11 cellular contexts compared by ENCODE assay signal in the genomic region with DNA sequence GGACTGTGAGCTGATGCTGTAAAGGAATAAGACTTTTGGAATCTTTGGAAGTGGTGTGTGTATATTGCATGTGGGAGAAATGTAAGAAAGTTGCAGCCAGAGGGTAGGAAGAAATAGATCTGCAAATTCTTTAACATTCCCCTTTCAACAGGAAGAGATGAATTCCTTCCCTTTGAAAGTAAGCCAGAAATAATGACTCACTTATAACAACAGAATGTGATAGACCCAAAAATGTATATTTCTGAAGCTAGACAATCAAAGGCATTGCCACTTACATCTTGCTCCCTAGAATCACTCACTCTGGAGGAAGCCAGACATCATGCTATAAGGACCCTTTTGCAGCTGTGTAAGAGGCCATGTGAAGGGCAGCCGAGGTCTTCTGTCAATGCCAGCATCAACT. TPM values are rescaled to one million over a fixed set of nuclear protein-coding genes. Genes with fewer than 3 reads are reported as not detected.
"Had no signal": no experiment of that assay in that cellular context is flagged by ENCODE, and none has a peak within 500 bp of the region (broad histone marks: within the 10 kb centered on the region; RNA-seq: fewer than 3 reads in every experiment).

No MANE protein-coding gene starts in this region.

- H3K27ac ChIP-seq: skin epidermis had no signal

- DNase-seq: activated CD4-positive, alpha-beta T cell treated with anti-CD3 and anti-CD28 coated beads for 4 hours; activated naive CD4-positive, alpha-beta T cell treated with Interleukin-2 at 50 U/mL for 16 hours; activated naive CD8-positive, alpha-beta T cell treated with anti-CD3 and anti-CD28 coated beads, Interleukin-2, amount 50 U/mL, for 24 hours; central memory CD4-positive, alpha-beta T cell; erythroblast; glutamatergic neuron; left colon; T-cell had no signal

- H3K9me3 Mint-ChIP-seq: activated naive CD8-positive, alpha-beta T cell treated with anti-CD3 and anti-CD28 coated beads, Interleukin-2, amount 50 U/mL, for 24 hours; natural killer cell treated with Interleukin-12 subunit alpha and Interleukin-12 subunit beta and Interleukin-15 and Interleukin-18, amount 100 ng/mL, for 72 hours; T-cell had no signal

- H3K27ac Mint-ChIP-seq: activated naive CD8-positive, alpha-beta T cell treated with anti-CD3 and anti-CD28 coated beads, Interleukin-2, amount 50 U/mL, for 24 hours; natural killer cell treated with Interleukin-12 subunit alpha and Interleukin-12 subunit beta and Interleukin-15 and Interleukin-18, amount 100 ng/mL, for 72 hours; T-cell had no signal

- H3K27me3 Mint-ChIP-seq: activated naive CD8-positive, alpha-beta T cell treated with anti-CD3 and anti-CD28 coated beads, Interleukin-2, amount 50 U/mL, for 24 hours had no signal

- H3K36me3 Mint-ChIP-seq: natural killer cell treated with Interleukin-12 subunit alpha and Interleukin-12 subunit beta and Interleukin-15 and Interleukin-18, amount 100 ng/mL, for 72 hours; T-cell had no signal

- H3K4me1 Mint-ChIP-seq: activated naive CD8-positive, alpha-beta T cell treated with anti-CD3 and anti-CD28 coated beads, Interleukin-2, amount 50 U/mL, for 24 hours; T-cell had no signal

- H3K4me3 Mint-ChIP-seq: activated naive CD8-positive, alpha-beta T cell treated with anti-CD3 and anti-CD28 coated beads, Interleukin-2, amount 50 U/mL, for 24 hours; natural killer cell treated with Interleukin-12 subunit alpha and Interleukin-12 subunit beta and Interleukin-15 and Interleukin-18, amount 100 ng/mL, for 72 hours; T-cell had no signal

RNA-seq across cellular contexts. Expression of a gene that starts 9.8 kb away (rescaled TPM):
- total RNA-seq: left colon; natural killer cell treated with Interleukin-12 subunit alpha and Interleukin-12 subunit beta and Interleukin-15 and Interleukin-18, amount 100 ng/mL, for 72 hours; pulmonary artery endothelial cell had no signal
